ENCODE assay signal across 8 cellular contexts in genomic region chr6:53309059-53309896, GRCh38. TPM values are rescaled to one million over a fixed set of nuclear protein-coding genes. Genes with fewer than 3 reads are reported as not detected.
DNase-seq lines count a peak whose midpoint lies in the region; ATAC-seq lines count a peak whose summit lies in the region.

No MANE protein-coding gene starts in this region.

- peak; percentile 35 for DNase-seq in DMS53 treated with DMSO at 0.1 percent for 48 hours (lab: John Stamatoyannopoulos, UW; ENCODE audit: unreplicated experiment)
- peak in 17 of 34 experiments; percentile 9 to 43 (median 21) for DNase-seq in T-cell
- DNase-seq in left colon: peak; percentile 31 to 34
- no peak for DNase-seq in GDM1 (lab: John Stamatoyannopoulos, UW)
- no peak for DNase-seq in NCI-H526 (lab: John Stamatoyannopoulos, UW)
- no peak for DNase-seq in islet precursor cell

- peak; percentile 60 for ATAC-seq in GM19463 (IDR thresholded peaks at IDR 0.05; ENCODE audit: unreplicated experiment)
- peak; percentile 33 for ATAC-seq in HG03469 (IDR thresholded peaks at IDR 0.05; ENCODE audit: unreplicated experiment)
- ATAC-seq in T-cell (replicated peaks in 1 of 4): peak; percentile 54 to 80 (median 67)
- no peak for ATAC-seq in left colon

- H3K4me3 Mint-ChIP-seq in T-cell: peak overlapping the region in 1 of 3 donors; percentile 45

- no peaks in the 10 kb centered on the region for H3K9me3 Mint-ChIP-seq in T-cell

- intact Hi-C loops in left colon (cut with DNase I, micrococcal nuclease): no loop called here

- H3K4me1 Mint-ChIP-seq in T-cell: peaks cover 80 to 83% (median 83%) of the 10 kb centered on the region in 3 donors

- H3K27ac Mint-ChIP-seq in T-cell: peak overlapping the region; percentile 88 to 89

- POLR2A ChIA-PET in T-cell (lab: Charles Lee): interaction anchor here in 1 of 2 donors (0.5 to 1.2 kb wide), 5 partner anchors 14 to 488 kb away, joined by 3 to 5 read pairs (median 3); no protein-coding TSS in a partner anchor

- peaks cover 7% of the 10 kb centered on the region for H3K36me3 Mint-ChIP-seq in T-cell

- H3K27me3 Mint-ChIP-seq in T-cell: no peaks in the 10 kb centered on the region

- CTCF ChIA-PET in T-cell (lab: Charles Lee): interaction anchor here (0.6 to 1.5 kb wide), 7 partner anchors 15 to 174 kb away, joined by 3 to 6 read pairs (median 5); no protein-coding TSS in a partner anchor

RNA-seq across cellular contexts. Expression of gene ELOVL5, which starts 39.5 kb away (rescaled TPM):
- total RNA-seq in T-cell (100 to 1,000 TPM in 1 of 5 donors, 10 to 100 TPM in 4; 71.4 to 101 (median 86.5) TPM), left colon (10 to 100 TPM; 21.8 to 26.7 TPM)

Comparison
In these comparisons a context has a peak if more than half of its experiments do, and no peak if none do; other contexts are left out.
1. DNase-seq: peak in DMS53 treated with DMSO at 0.1 percent for 48 hours (single experiment) and left colon (2 of 2); none in GDM1 (single experiment), NCI-H526 (0 of 2) and islet precursor cell (single experiment).